ENCODE assay signal across 8 cellular contexts in genomic region chr6:169789146-169789943, GRCh38. TPM values are rescaled to one million over a fixed set of nuclear protein-coding genes. Genes with fewer than 3 reads are reported as not detected.
A peak's percentile ranks its signal among the peaks of the same experiment; 100 is the strongest.
DNase-seq lines count a peak whose midpoint lies in the region; FAIRE-seq and TF ChIP-seq lines count a peak whose summit lies in the region.

No MANE protein-coding gene starts in this region.

- peaks cover 6% of the 10 kb centered on the region for H3K27me3 ChIP-seq in kidney epithelial cell (ENCODE audit: control insufficient read depth, insufficient read depth, low read length)
- no peaks in the 10 kb centered on the region for H3K27me3 ChIP-seq in testis
- H3K27me3 ChIP-seq in small intestine (ENCODE audit: control insufficient read depth in 2 of 2, insufficient read depth in 2 of 2, low read length in 2 of 2), result no peaks in the 10 kb centered on the region

- H3K27ac ChIP-seq in testis (no peak overlapping the region), small intestine (ENCODE audit: low read depth in 1 of 2, low read length in 1 of 2) (no peak overlapping the region)

- no peak for TF ChIP-seq CTCF in kidney epithelial cell (IDR thresholded peaks at IDR 0.05; ENCODE audit: insufficient read depth, low read length, poor library complexity, severe bottlenecking)
- no peak for TF ChIP-seq CTCF in testis (IDR thresholded peaks at IDR 0.05)

- peak overlapping the region; percentile 88 for H3K4me3 Mint-ChIP-seq in activated CD4-positive, alpha-beta T cell treated with anti-CD3 and anti-CD28 coated beads, Interleukin-2, amount 10 ng/mL, durations not matched to agents 24 days and 14 days
- peak overlapping the region; percentile 84 for H3K4me3 Mint-ChIP-seq in activated T-helper 1 cell treated with anti-CD3 and anti-CD28 coated beads, Interleukin-12 subunit alpha, Interleukin-12 subunit beta, Interleukin-2, Interleukin-4 antibody, amounts not matched to agents 30 ng/mL and 10 ng/mL and 1 ng/mL, durations not matched to agents 14 hours and 24 hours and 36 hours

- no peak for TF ChIP-seq POLR2A in testis (IDR thresholded peaks at IDR 0.05)

- H3K27ac Mint-ChIP-seq in activated CD4-positive, alpha-beta T cell treated with anti-CD3 and anti-CD28 coated beads, Interleukin-2, amount 10 ng/mL, durations not matched to agents 24 days and 14 days, result peak overlapping the region; percentile 39
- peak overlapping the region; percentile 34 for H3K27ac Mint-ChIP-seq in activated T-helper 1 cell treated with anti-CD3 and anti-CD28 coated beads, Interleukin-12 subunit alpha, Interleukin-12 subunit beta, Interleukin-2, Interleukin-4 antibody, amounts not matched to agents 30 ng/mL and 10 ng/mL and 1 ng/mL, durations not matched to agents 14 hours and 24 hours and 36 hours

- peaks cover 28% of the 10 kb centered on the region for H3K27me3 Mint-ChIP-seq in activated CD4-positive, alpha-beta T cell treated with anti-CD3 and anti-CD28 coated beads, Interleukin-2, amount 10 ng/mL, durations not matched to agents 24 days and 14 days
- peaks cover 17% of the 10 kb centered on the region for H3K27me3 Mint-ChIP-seq in activated T-helper 1 cell treated with anti-CD3 and anti-CD28 coated beads, Interleukin-12 subunit alpha, Interleukin-12 subunit beta, Interleukin-2, Interleukin-4 antibody, amounts not matched to agents 30 ng/mL and 10 ng/mL and 1 ng/mL, durations not matched to agents 14 hours and 24 hours and 36 hours (ENCODE audit: insufficient read depth)

- whole genome bisulfite sequencing in testis, 2 donors, result 37 to 55% methylated on average over 21 to 24 of the region's 24 CpGs
- WGBS in small intestine, 3 donors, result 47 to 62% (median 57%) methylated on average over 24 of the region's 24 CpGs

- peaks cover 15% of the 10 kb centered on the region for H3K4me1 Mint-ChIP-seq in activated CD4-positive, alpha-beta T cell treated with anti-CD3 and anti-CD28 coated beads, Interleukin-2, amount 10 ng/mL, durations not matched to agents 24 days and 14 days
- peaks cover 22% of the 10 kb centered on the region for H3K4me1 Mint-ChIP-seq in activated T-helper 1 cell treated with anti-CD3 and anti-CD28 coated beads, Interleukin-12 subunit alpha, Interleukin-12 subunit beta, Interleukin-2, Interleukin-4 antibody, amounts not matched to agents 30 ng/mL and 10 ng/mL and 1 ng/mL, durations not matched to agents 14 hours and 24 hours and 36 hours (ENCODE audit: low read depth)

- intact Hi-C loops in activated CD4-positive, alpha-beta T cell treated with anti-CD3 and anti-CD28 coated beads, Interleukin-2, amount 10 ng/mL, durations not matched to agents 24 days and 14 days (cut with micrococcal nuclease), result no loop called here
- intact Hi-C loops in activated T-helper 1 cell treated with anti-CD3 and anti-CD28 coated beads, Interleukin-12 subunit alpha, Interleukin-12 subunit beta, Interleukin-2, Interleukin-4 antibody, amounts not matched to agents 30 ng/mL and 10 ng/mL and 1 ng/mL, durations not matched to agents 14 hours and 24 hours and 36 hours (cut with micrococcal nuclease), result no loop called here
- intact Hi-C loops in testis (cut with DNase I; ENCODE audit: low total_unique reads), result no loop called here

- H3K4me3 ChIP-seq in kidney epithelial cell (ENCODE audit: low read depth, low read length) (peak overlapping the region; percentile 28), testis (peak overlapping the region; percentile 31 to 53), small intestine (ENCODE audit: low read depth in 1 of 2, low read length in 2 of 2) (peak overlapping the region in 1 of 2 donors; percentile 50)

- FAIRE-seq in small intestine (lab: Jason Lieb, UNC), result no peak

- DNase-seq in activated CD4-positive, alpha-beta T cell treated with anti-CD3 and anti-CD28 coated beads, Interleukin-2, amount 10 ng/mL, durations not matched to agents 24 days and 14 days, result no peak
- no peak for DNase-seq in activated CD4-positive, alpha-beta T cell treated with anti-CD3 and anti-CD28 coated beads for 4 hours
- no peak for DNase-seq in activated T-helper 1 cell treated with anti-CD3 and anti-CD28 coated beads, Interleukin-12 subunit alpha, Interleukin-12 subunit beta, Interleukin-2, Interleukin-4 antibody, amounts not matched to agents 30 ng/mL and 10 ng/mL and 1 ng/mL, durations not matched to agents 14 hours and 24 hours and 36 hours (ENCODE audit: low spot score)
- DNase-seq in kidney epithelial cell (ENCODE audit: low read depth) (no peak), testis (no peak), SKM-1 (lab: John Stamatoyannopoulos, UW; ENCODE audit: unreplicated experiment) (no peak), small intestine (no peak), dedifferentiated amniotic fluid mesenchymal stem cell (ENCODE audit: extremely low spot score) (no peak)

- peaks cover 6% of the 10 kb centered on the region for H3K4me1 ChIP-seq in testis
- H3K4me1 ChIP-seq in small intestine (ENCODE audit: control insufficient read depth in 2 of 2, insufficient read depth in 1 of 2, low read depth in 1 of 2, low read length in 1 of 2), result no peaks in the 10 kb centered on the region

- H3K9me3 ChIP-seq in testis (no peaks in the 10 kb centered on the region), small intestine (ENCODE audit: control insufficient read depth, low read depth) (no peaks in the 10 kb centered on the region)

- H3K9me3 Mint-ChIP-seq in activated CD4-positive, alpha-beta T cell treated with anti-CD3 and anti-CD28 coated beads, Interleukin-2, amount 10 ng/mL, durations not matched to agents 24 days and 14 days, result no peaks in the 10 kb centered on the region
- no peaks in the 10 kb centered on the region for H3K9me3 Mint-ChIP-seq in activated T-helper 1 cell treated with anti-CD3 and anti-CD28 coated beads, Interleukin-12 subunit alpha, Interleukin-12 subunit beta, Interleukin-2, Interleukin-4 antibody, amounts not matched to agents 30 ng/mL and 10 ng/mL and 1 ng/mL, durations not matched to agents 14 hours and 24 hours and 36 hours

- H3K36me3 ChIP-seq in kidney epithelial cell (ENCODE audit: control insufficient read depth, insufficient read depth, low read length) (no peaks in the 10 kb centered on the region), testis (ENCODE audit: low read depth, missing control alignments) (no peaks in the 10 kb centered on the region), small intestine (ENCODE audit: control insufficient read depth in 2 of 2, insufficient read depth in 2 of 2, low read length in 2 of 2) (no peaks in the 10 kb centered on the region)

- H3K36me3 Mint-ChIP-seq in activated CD4-positive, alpha-beta T cell treated with anti-CD3 and anti-CD28 coated beads, Interleukin-2, amount 10 ng/mL, durations not matched to agents 24 days and 14 days (ENCODE audit: low read depth), result no peaks in the 10 kb centered on the region
- no peaks in the 10 kb centered on the region for H3K36me3 Mint-ChIP-seq in activated T-helper 1 cell treated with anti-CD3 and anti-CD28 coated beads, Interleukin-12 subunit alpha, Interleukin-12 subunit beta, Interleukin-2, Interleukin-4 antibody, amounts not matched to agents 30 ng/mL and 10 ng/mL and 1 ng/mL, durations not matched to agents 14 hours and 24 hours and 36 hours (ENCODE audit: low read depth)

RNA-seq across cellular contexts. Expression of gene ERMARD, which starts 37.9 kb away (rescaled TPM):
- total RNA-seq in activated CD4-positive, alpha-beta T cell treated with anti-CD3 and anti-CD28 coated beads, Interleukin-2, amount 10 ng/mL, durations not matched to agents 24 days and 14 days, result 26.2 and 27.9 TPM in 2 replicates
- total RNA-seq in activated T-helper 1 cell treated with anti-CD3 and anti-CD28 coated beads, Interleukin-12 subunit alpha, Interleukin-12 subunit beta, Interleukin-2, Interleukin-4 antibody, amounts not matched to agents 30 ng/mL and 10 ng/mL and 1 ng/mL, durations not matched to agents 14 hours and 24 hours and 36 hours, result 26.9 and 29.2 TPM in 2 replicates
- total RNA-seq in kidney epithelial cell (20.3 and 34.2 TPM in 2 replicates), testis (10 to 100 TPM; 48.3 to 56.6 TPM)
- polyA plus RNA-seq in testis (ENCODE audit: insufficient read depth, low read depth, low replicate concordance) (77.6 TPM), small intestine (10 to 100 TPM; 20.5 to 55.9 (median 41.9) TPM)

RNA-seq across cellular contexts. Expression of gene DYNLT2, which starts 38.0 kb away (rescaled TPM):
- 2.1 TPM in 2 replicates for total RNA-seq in activated CD4-positive, alpha-beta T cell treated with anti-CD3 and anti-CD28 coated beads, Interleukin-2, amount 10 ng/mL, durations not matched to agents 24 days and 14 days
- 2.2 and 2.6 TPM in 2 replicates for total RNA-seq in activated T-helper 1 cell treated with anti-CD3 and anti-CD28 coated beads, Interleukin-12 subunit alpha, Interleukin-12 subunit beta, Interleukin-2, Interleukin-4 antibody, amounts not matched to agents 30 ng/mL and 10 ng/mL and 1 ng/mL, durations not matched to agents 14 hours and 24 hours and 36 hours
- 1.3 and 1.4 TPM in 2 replicates for total RNA-seq in kidney epithelial cell
- 10 to 100 TPM; 15.4 to 20.4 TPM for total RNA-seq in testis
- 59.4 TPM for polyA plus RNA-seq in testis (ENCODE audit: insufficient read depth, low read depth, low replicate concordance)
- 1 to 10 TPM in 2 of 3 donors, under 1 TPM in 1; 0.89 to 1.6 (median 1.4) TPM for polyA plus RNA-seq in small intestine
